ENCODE assay signal across 8 cellular contexts in genomic region chr5:178205010-178205748, GRCh38. TPM values are rescaled to one million over a fixed set of nuclear protein-coding genes. Genes with fewer than 3 reads are reported as not detected.
DNase-seq lines count a peak whose midpoint lies in the region; ATAC-seq and TF ChIP-seq lines count a peak whose summit lies in the region.

No MANE protein-coding gene starts in this region.

- H3K4me1 Mint-ChIP-seq in endodermal cell (peaks cover 16% of the 10 kb centered on the region), mesothelial cell of epicardium (peaks cover 39% of the 10 kb centered on the region)

- H3K4me3 ChIP-seq in AG04450 (ENCODE audit: low read depth, low read length) (peak overlapping the region; percentile 75), endodermal cell (ENCODE audit: low read length) (peak overlapping the region; percentile 98)

- CTCF ChIA-PET in AG04450 (lab: Charles Lee): interaction anchor here (0.6 to 2.1 kb wide), 4 partner anchors 26 to 598 kb away, joined by 3 to 4 read pairs (median 3); no protein-coding TSS in a partner anchor

- no peaks in the 10 kb centered on the region for H3K27me3 ChIP-seq in AG04450 (ENCODE audit: control insufficient read depth, insufficient read depth, low read length)
- no peaks in the 10 kb centered on the region for H3K27me3 ChIP-seq in endodermal cell (ENCODE audit: control insufficient read depth, insufficient read depth, low read length, poor library complexity, severe bottlenecking)

- no peaks in the 10 kb centered on the region for H3K4me1 ChIP-seq in endodermal cell (ENCODE audit: control insufficient read depth, insufficient read depth, low read length)

- 0% methylated on average over 28 to 74 of the region's 74 CpGs for WGBS in endodermal cell (ENCODE audit: insufficient coverage in 1 of 2, insufficient read length in 1 of 2), 2 experiments

- no peaks in the 10 kb centered on the region for H3K9me3 Mint-ChIP-seq in endodermal cell
- H3K9me3 Mint-ChIP-seq in mesothelial cell of epicardium: no peaks in the 10 kb centered on the region

- H3K27ac ChIP-seq in AG04450 (ENCODE audit: low read depth, low read length) (no peak overlapping the region), endodermal cell (ENCODE audit: low read depth, low read length) (peak overlapping the region; percentile 90)

- DNase-seq in AG04450 (ENCODE audit: low read depth, low spot score) (no peak), NCI-H510A treated with DMSO at 0.1 percent for 48 hours (lab: John Stamatoyannopoulos, UW) (peak; percentile 17), endodermal cell (peak; percentile 84), mesothelial cell of epicardium (ENCODE audit: low spot score in 2 of 2, unreplicated experiment in 2 of 2) (peak; percentile 56 to 70)
- DNase-seq in activated CD8-positive, alpha-beta memory T cell treated with anti-CD3 and anti-CD28 coated beads, Interleukin-2, amount 50 U/mL, for 1 hour (ENCODE audit: extremely low read depth): peak; percentile 25
- peak; percentile 74 to 75 for DNase-seq in stimulated activated CD8-positive, alpha-beta memory T cell treated with anti-CD3 and anti-CD28 coated beads, Interleukin-15, amount 100 ng/mL, for 48 hours (ENCODE audit: low read depth in 2 of 2)

- H3K4me3 Mint-ChIP-seq in endodermal cell (peak overlapping the region; percentile 91), mesothelial cell of epicardium (peak overlapping the region; percentile 97)

- H3K27ac Mint-ChIP-seq in endodermal cell (peak overlapping the region; percentile 50), mesothelial cell of epicardium (peak overlapping the region; percentile 68)

- peak; percentile 35 for ATAC-seq in GM18519 (IDR thresholded peaks at IDR 0.05; ENCODE audit: low FRiP score, unreplicated experiment)
- peak; percentile 38 for ATAC-seq in HG03039 (IDR thresholded peaks at IDR 0.05; ENCODE audit: unreplicated experiment)

- H3K9me3 ChIP-seq in AG04450 (ENCODE audit: control insufficient read depth, insufficient read depth, low read length) (no peaks in the 10 kb centered on the region; the same call in 1 of the 2 replicates), endodermal cell (ENCODE audit: control insufficient read depth, low read length) (no peaks in the 10 kb centered on the region)

- TF ChIP-seq CTCF in AG04450 (IDR thresholded peaks at IDR 0.05; ENCODE audit: low read depth, low read length) (no peak), endodermal cell (conservative IDR thresholded peaks at IDR 0.05) (no peak), mesothelial cell of epicardium (IDR thresholded peaks at IDR 0.05; ENCODE audit: unreplicated experiment) (no peak)

- POLR2A ChIA-PET in AG04450 (lab: Yijun Ruan, JAX): interaction anchor here (0.6 to 1.5 kb wide), 22 partner anchors 9 to 1668 kb away, joined by 3 to 20 read pairs (median 4); partner anchors contain the start of genes HNRNPH1, NHP2, PHYKPL and RNF44

- peak overlapping the region; percentile 96 for H3K9ac ChIP-seq in endodermal cell (ENCODE audit: extremely low read depth, low read length, poor library complexity, severe bottlenecking)

- H3K27me3 Mint-ChIP-seq in endodermal cell (ENCODE audit: insufficient read depth): no peaks in the 10 kb centered on the region
- peaks cover 2% of the 10 kb centered on the region for H3K27me3 Mint-ChIP-seq in mesothelial cell of epicardium (ENCODE audit: low read depth)

- H3K36me3 Mint-ChIP-seq in endodermal cell (ENCODE audit: low read depth) (peaks cover 51% of the 10 kb centered on the region), mesothelial cell of epicardium (peaks cover 25% of the 10 kb centered on the region)

- peaks cover 49% of the 10 kb centered on the region for H3K36me3 ChIP-seq in endodermal cell (ENCODE audit: control insufficient read depth, insufficient read depth, low read length)

RNA-seq across cellular contexts. Expression of gene HNRNPAB, which starts 0.8 kb away (rescaled TPM):
- polyA plus RNA-seq in AG04450 (2011; rRNA removed): 90.9 and 102 TPM in 2 replicates
- polyA minus RNA-seq in AG04450 (2011; rRNA and poly(A)+ RNA removed): 39.4 and 45.6 TPM in 2 replicates
- total RNA-seq in endodermal cell (100 to 1,000 TPM; 343 to 353 TPM), mesothelial cell of epicardium (198 to 209 TPM (median 204 TPM) in 3 replicates)
- 268 TPM for polyA plus RNA-seq in endodermal cell (2013, experiment 1 of 2)
- polyA plus RNA-seq in endodermal cell (2013, experiment 2 of 2): 254 TPM

RNA-seq across cellular contexts. Expression of gene GMCL2, which starts 18.0 kb away (rescaled TPM):
- not detected in 2 replicates for polyA plus RNA-seq in AG04450 (2011; rRNA removed)
- not detected in 2 replicates for polyA minus RNA-seq in AG04450 (2011; rRNA and poly(A)+ RNA removed)
- not detected for total RNA-seq in endodermal cell
- not detected for polyA plus RNA-seq in endodermal cell (2013, experiment 1 of 2)
- polyA plus RNA-seq in endodermal cell (2013, experiment 2 of 2): not detected
- total RNA-seq in mesothelial cell of epicardium: not detected in 3 replicates

RNA-seq across cellular contexts. Expression of gene PHYKPL, which starts 27.4 kb away (rescaled TPM):
- 33.4 and 36.0 TPM in 2 replicates for polyA plus RNA-seq in AG04450 (2011; rRNA removed)
- 58.1 and 68.2 TPM in 2 replicates for polyA minus RNA-seq in AG04450 (2011; rRNA and poly(A)+ RNA removed)
- total RNA-seq in endodermal cell (10 to 100 TPM; 59.9 to 82.5 TPM), mesothelial cell of epicardium (128 to 137 TPM (median 137 TPM) in 3 replicates)
- 40.5 TPM for polyA plus RNA-seq in endodermal cell (2013, experiment 1 of 2)
- 37.3 TPM for polyA plus RNA-seq in endodermal cell (2013, experiment 2 of 2)

RNA-seq across cellular contexts. Expression of gene NHP2, which starts 51.5 kb away (rescaled TPM):
- polyA plus RNA-seq in AG04450 (2011; rRNA removed): 93.1 and 108 TPM in 2 replicates
- 32.4 and 32.7 TPM in 2 replicates for polyA minus RNA-seq in AG04450 (2011; rRNA and poly(A)+ RNA removed)
- 100 to 1,000 TPM; 174 to 176 TPM for total RNA-seq in endodermal cell
- polyA plus RNA-seq in endodermal cell (2013, experiment 1 of 2): 151 TPM
- 140 TPM for polyA plus RNA-seq in endodermal cell (2013, experiment 2 of 2)
- total RNA-seq in mesothelial cell of epicardium: 112 to 120 TPM (median 116 TPM) in 3 replicates
